ENCODE assay signal across 12 cellular contexts in genomic region chr12:31714406-31715271, GRCh38.
A peak's percentile ranks its signal among the peaks of the same experiment; 100 is the strongest.
DNase-seq lines count a peak whose midpoint lies in the region; ATAC-seq and TF ChIP-seq lines count a peak whose summit lies in the region.
"Had no signal": no experiment of that assay in that cellular context is flagged by ENCODE, and none has a peak within 500 bp of the region (broad histone marks: within the 10 kb centered on the region; RNA-seq: fewer than 3 reads in every experiment).

No MANE protein-coding gene starts in this region.

- no peaks in the 10 kb centered on the region for H3K36me3 ChIP-seq in parathyroid adenoma (ENCODE audit: control insufficient read depth, insufficient read depth, low read length)

- H3K9ac ChIP-seq in parathyroid adenoma, result no peak overlapping the region

- peak overlapping the region; percentile 28; the same call in 1 of the 2 replicates for H3K27ac ChIP-seq in VCaP
- peak overlapping the region; percentile 68 for H3K27ac ChIP-seq in parathyroid adenoma

- no peaks in the 10 kb centered on the region for H3K27me3 ChIP-seq in parathyroid adenoma (ENCODE audit: control insufficient read depth, insufficient read depth, low read length)

- H3K4me1 ChIP-seq in parathyroid adenoma, result peaks cover 3% of the 10 kb centered on the region

- H3K4me2 ChIP-seq in parathyroid adenoma (ENCODE audit: low read length), result no peak overlapping the region

- TF ChIP-seq CTCF in VCaP (conservative IDR thresholded peaks at IDR 0.05) (no peak), parathyroid adenoma (IDR thresholded peaks at IDR 0.05) (no peak)

- no peak for DNase-seq in medulla oblongata (ENCODE audit: extremely low spot score)
- DNase-seq in activated CD4-positive, alpha-beta T cell treated with anti-CD3 and anti-CD28 coated beads for 48 hours, result no peak
- DNase-seq: activated gamma-delta T cell treated with Interleukin-2 at 50 U/mL for 16 hours; COR-L47; NK-92 treated with Interleukin-12 subunit alpha and Interleukin-12 subunit beta, amount 100 ng/mL, for 24 hours; stimulated activated CD4-positive, alpha-beta T cell treated with anti-CD3 and anti-CD28 coated beads, Interleukin-4, amount 100 ng/mL, for 24 hours had no signal

- H3K4me3 ChIP-seq in parathyroid adenoma (ENCODE audit: low read depth, low read length), result no peak overlapping the region

- ATAC-seq in GM18517 (IDR thresholded peaks at IDR 0.05; ENCODE audit: unreplicated experiment) (peak; percentile 26), HG02588 (IDR thresholded peaks at IDR 0.05; ENCODE audit: unreplicated experiment) (peak; percentile 27), GM21786 (IDR thresholded peaks at IDR 0.05; ENCODE audit: unreplicated experiment) (no peak), GM21576 (IDR thresholded peaks at IDR 0.05; ENCODE audit: unreplicated experiment) (no peak)

- no peaks in the 10 kb centered on the region for H3K9me3 ChIP-seq in parathyroid adenoma (ENCODE audit: control insufficient read depth, low read length)

- peak overlapping the region; percentile 71 for H2AFZ ChIP-seq in parathyroid adenoma

- H3K79me2 ChIP-seq in parathyroid adenoma, result no peaks in the 10 kb centered on the region

Comparison
In these comparisons a context has a peak if more than half of its experiments do, and no peak if none do; other contexts are left out.
1. ATAC-seq: peak in GM18517 (single experiment) and HG02588 (single experiment); none in GM21786 (single experiment) and GM21576 (single experiment).